1 cellular context compared by ENCODE assay signal in genomic region chrX:109840585-109840984, GRCh38.
TF ChIP-seq lines count a peak whose summit lies in the region.

No MANE protein-coding gene starts in this region.

TF ChIP-seq in GM23338, 12 proteins besides CTCF, POLR2A, EP300 and RAD21 (continued from another document):
- no peak for TF ChIP-seq ETS1 (IDR thresholded peaks at IDR 0.05)
- no peak for TF ChIP-seq EZH2 (IDR thresholded peaks at IDR 0.05; ENCODE audit: low read depth, unreplicated experiment)
- no peak for TF ChIP-seq ZNF114 (CRISPR knock-in tag; IDR thresholded peaks at IDR 0.05)
- TF ChIP-seq STAT1 (IDR thresholded peaks at IDR 0.05; ENCODE audit: unreplicated experiment), result no peak
- TF ChIP-seq POLR2AphosphoS5 (IDR thresholded peaks at IDR 0.05; ENCODE audit: low read depth), result no peak
- TF ChIP-seq JUNB (IDR thresholded peaks at IDR 0.05; ENCODE audit: unreplicated experiment), result no peak
- no peak for TF ChIP-seq NANOG (IDR thresholded peaks at IDR 0.05; ENCODE audit: borderline replicate concordance)
- no peak for TF ChIP-seq REST (IDR thresholded peaks at IDR 0.05; ENCODE audit: unreplicated experiment)
- no peak for TF ChIP-seq ZNF331 (CRISPR knock-in tag; IDR thresholded peaks at IDR 0.05; ENCODE audit: low read depth)
- TF ChIP-seq EZH2phosphoT487 (IDR thresholded peaks at IDR 0.05; ENCODE audit: unreplicated experiment), result no peak
- TF ChIP-seq ZNF462 (CRISPR knock-in tag; IDR thresholded peaks at IDR 0.05), result no peak
